29 cellular contexts compared by ENCODE assay signal in genomic region chr7:131131746-131132431, GRCh38.
"Had no signal": no experiment of that assay in that cellular context is flagged by ENCODE, and none has a peak within 500 bp of the region (broad histone marks: within the 10 kb centered on the region; RNA-seq: fewer than 3 reads in every experiment).

No MANE protein-coding gene starts in this region.

- H3K4me3 ChIP-seq: adrenal gland, ascending aorta, cardiac muscle cell, colonic mucosa, esophagus squamous epithelium, left ventricle myocardium inferior, lung, mucosa of descending colon, suprapubic skin, transverse colon had no signal

- H3K4me1 ChIP-seq: adrenal gland, ascending aorta, colonic mucosa, esophagus squamous epithelium, left ventricle myocardium inferior, suprapubic skin, transverse colon had no signal

- H3K27me3 ChIP-seq: adrenal gland, ascending aorta, cardiac muscle cell, colonic mucosa, esophagus squamous epithelium, suprapubic skin, transverse colon had no signal

- ATAC-seq: activated CD4-positive, CD25-positive, alpha-beta regulatory T cell treated with anti-CD3 and anti-CD28 coated beads, Interleukin-2, amount 50 U/mL, for 24 hours; mucosa of descending colon; natural killer cell treated with Interleukin-12 subunit alpha and Interleukin-12 subunit beta and Interleukin-15 and Interleukin-18, amount 100 ng/mL, for 72 hours; right cardiac atrium had no signal

- H3K36me3 ChIP-seq: adrenal gland, ascending aorta, cardiac muscle cell, colonic mucosa, esophagus squamous epithelium, left ventricle myocardium inferior, suprapubic skin, transverse colon, WERI-Rb-1 had no signal

- DNase-seq: activated CD4-positive, alpha-beta T cell treated with anti-CD3 and anti-CD28 coated beads for 48 hours; activated CD4-positive, alpha-beta T cell treated with anti-CD3 and anti-CD28 coated beads, Interleukin-2, amount 50 U/mL, for 48 hours; activated CD8-positive, alpha-beta memory T cell treated with anti-CD3 and anti-CD28 coated beads for 24 hours; activated effector memory CD4-positive, alpha-beta T cell treated with anti-CD3 and anti-CD28 coated beads, Interleukin-2, amount 50 U/mL, for 16 hours; activated naive CD4-positive, alpha-beta T cell treated with anti-CD3 and anti-CD28 coated beads for 36 hours; activated naive CD8-positive, alpha-beta T cell treated with anti-CD3 and anti-CD28 coated beads for 36 hours; adrenal gland; cerebellar nuclear complex; colonic mucosa; effector CD8-positive, alpha-beta T cell; esophagus squamous epithelium; kidney glomerular epithelial cell; left ventricle myocardium inferior; mesendoderm; mucosa of descending colon; right cardiac atrium; stimulated activated naive CD4-positive, alpha-beta T cell; transverse colon; WERI-Rb-1 had no signal

- H3K27ac ChIP-seq: adrenal gland, ascending aorta, cardiac muscle cell, colonic mucosa, epithelial cell of prostate, esophagus squamous epithelium, left ventricle myocardium inferior, suprapubic skin, transverse colon, WERI-Rb-1 had no signal

- FAIRE-seq: endometrium, frontal cortex, urothelium cell line had no signal

- H3K9me3 ChIP-seq: adrenal gland, ascending aorta, colonic mucosa, esophagus squamous epithelium, left ventricle myocardium inferior, mucosa of descending colon, suprapubic skin, transverse colon had no signal
